8 cellular contexts compared by ENCODE assay signal in the genomic region with DNA sequence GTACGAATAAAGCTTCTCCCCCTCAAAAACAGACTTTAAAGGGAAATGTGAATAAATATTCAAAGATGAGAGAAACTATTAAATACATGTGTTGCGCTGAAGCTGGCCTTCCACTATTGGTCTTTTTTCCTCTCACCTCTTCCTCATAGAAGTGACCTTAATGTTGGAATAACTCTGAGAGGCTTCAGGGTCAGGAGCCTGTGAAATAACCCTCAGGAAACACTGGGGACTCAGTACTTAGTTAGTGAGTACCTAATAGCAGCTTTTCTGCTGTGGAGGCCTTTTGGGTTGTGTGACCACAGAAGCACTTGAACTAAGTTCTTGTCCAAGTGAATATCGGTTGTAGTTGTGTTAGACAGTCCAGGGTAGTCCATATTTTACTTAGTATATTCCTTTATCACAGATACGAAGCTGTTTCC. TPM values are rescaled to one million over a fixed set of nuclear protein-coding genes. Genes with fewer than 3 reads are reported as not detected.
DNase-seq lines count a peak whose midpoint lies in the region; ATAC-seq and TF ChIP-seq lines count a peak whose summit lies in the region.

No MANE protein-coding gene starts in this region.

- peaks cover 6% of the 10 kb centered on the region for H3K4me1 ChIP-seq in colonic mucosa

- H3K9me3 Mint-ChIP-seq in natural killer cell, result no peaks in the 10 kb centered on the region

- peak overlapping the region; percentile 78 for H3K4me3 ChIP-seq in colonic mucosa

- intact Hi-C loops in colonic mucosa (cut with DNase I) (loop anchor here (5.0 to 10.0 kb wide), 2 partner anchors 148 to 230 kb away; partner anchors contain the start of gene EPM2A), natural killer cell (cut with micrococcal nuclease) (loop anchor here (1.0 to 10.0 kb wide), 2 partner anchors 150 to 230 kb away; partner anchors contain the start of gene EPM2A)

- H3K27me3 Mint-ChIP-seq in natural killer cell (ENCODE audit: low read depth in 2 of 2), result peaks cover 4 to 15% of the 10 kb centered on the region in 2 donors

- TF ChIP-seq CTCF in colonic mucosa (IDR thresholded peaks at IDR 0.05) (no peak), natural killer cell (IDR thresholded peaks at IDR 0.05) (no peak)

- H3K27ac Mint-ChIP-seq in natural killer cell, result peak overlapping the region; percentile 93 to 95

- H3K9me3 ChIP-seq in colonic mucosa, result no peaks in the 10 kb centered on the region

- peak; percentile 6 for DNase-seq in ELF-1 (ENCODE audit: low read depth, low spot score)
- peak; percentile 30 for DNase-seq in NCI-H69 (lab: John Stamatoyannopoulos, UW)
- DNase-seq in colonic mucosa, result no peak
- no peak for DNase-seq in natural killer cell
- DNase-seq in epidermal melanocyte (ENCODE audit: insufficient read length, low spot score), result no peak

- no peaks in the 10 kb centered on the region for H3K36me3 Mint-ChIP-seq in natural killer cell

- ATAC-seq in natural killer cell, result no peak
- no peak for ATAC-seq in GM21786 (IDR thresholded peaks at IDR 0.05; ENCODE audit: unreplicated experiment)
- no peak for ATAC-seq in HG03565 (IDR thresholded peaks at IDR 0.05; ENCODE audit: unreplicated experiment)
- ATAC-seq in GM21529 (IDR thresholded peaks at IDR 0.05; ENCODE audit: unreplicated experiment), result no peak

- H3K36me3 ChIP-seq in colonic mucosa, result no peaks in the 10 kb centered on the region

- H3K4me3 Mint-ChIP-seq in natural killer cell, result peak overlapping the region; percentile 97

- H3K4me1 Mint-ChIP-seq in natural killer cell, result peaks cover 26 to 30% of the 10 kb centered on the region in 2 donors

- no peaks in the 10 kb centered on the region for H3K27me3 ChIP-seq in colonic mucosa

- H3K27ac ChIP-seq in colonic mucosa, result peak overlapping the region; percentile 75

- H3K9ac ChIP-seq in colonic mucosa (ENCODE audit: low read depth in 2 of 2, low read length in 2 of 2), result peak overlapping the region; percentile 88

RNA-seq across cellular contexts. Expression of gene SHPRH, which starts 0.8 kb away (rescaled TPM):
- 10 to 100 TPM; 10.3 to 12.7 TPM for total RNA-seq in colonic mucosa
- total RNA-seq in natural killer cell, result 10 to 100 TPM; 19.9 to 25.4 (median 20.0) TPM

Comparison
In these comparisons a context has a peak if more than half of its experiments do, and no peak if none do; other contexts are left out.
1. DNase-seq: peak in ELF-1 (single experiment) and NCI-H69 (single experiment); none in colonic mucosa (single experiment), natural killer cell (single experiment) and epidermal melanocyte (single experiment).